Comparison of ENCODE assay signal across 1 cellular context in the genomic region with DNA sequence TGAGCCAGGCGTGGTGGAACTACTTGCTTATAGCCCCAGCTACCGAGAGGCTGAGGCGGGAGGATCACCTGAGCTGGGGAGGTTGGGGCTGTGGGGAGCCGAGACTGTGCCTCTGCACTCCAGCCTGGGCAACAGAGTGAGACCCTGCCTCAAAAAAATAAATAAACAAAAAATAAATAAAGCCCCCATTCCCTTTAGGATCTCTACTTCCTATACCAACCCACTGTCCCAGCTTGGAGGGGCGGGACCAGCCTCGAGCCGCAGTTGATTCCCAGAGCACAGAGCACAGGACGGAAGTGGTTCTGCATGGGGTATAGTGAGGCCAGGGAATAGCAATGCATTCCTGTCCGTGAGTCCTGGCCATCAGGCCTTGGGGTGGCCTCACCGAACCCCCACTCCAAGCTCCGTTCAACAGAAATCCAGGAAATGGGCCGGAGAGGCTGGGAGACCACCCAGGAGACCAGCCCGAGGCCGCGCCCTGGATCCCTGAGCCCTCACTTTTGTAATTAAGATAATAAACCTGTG.
TF ChIP-seq lines count a peak whose summit lies in the region.

No MANE protein-coding gene starts in this region.

TF ChIP-seq in H1, 55 proteins besides CTCF, POLR2A, EP300 and RAD21:
- TF ChIP-seq KDM5A (IDR thresholded peaks at IDR 0.05; ENCODE audit: low read length) = no peak
- TF ChIP-seq, protein P1, sequence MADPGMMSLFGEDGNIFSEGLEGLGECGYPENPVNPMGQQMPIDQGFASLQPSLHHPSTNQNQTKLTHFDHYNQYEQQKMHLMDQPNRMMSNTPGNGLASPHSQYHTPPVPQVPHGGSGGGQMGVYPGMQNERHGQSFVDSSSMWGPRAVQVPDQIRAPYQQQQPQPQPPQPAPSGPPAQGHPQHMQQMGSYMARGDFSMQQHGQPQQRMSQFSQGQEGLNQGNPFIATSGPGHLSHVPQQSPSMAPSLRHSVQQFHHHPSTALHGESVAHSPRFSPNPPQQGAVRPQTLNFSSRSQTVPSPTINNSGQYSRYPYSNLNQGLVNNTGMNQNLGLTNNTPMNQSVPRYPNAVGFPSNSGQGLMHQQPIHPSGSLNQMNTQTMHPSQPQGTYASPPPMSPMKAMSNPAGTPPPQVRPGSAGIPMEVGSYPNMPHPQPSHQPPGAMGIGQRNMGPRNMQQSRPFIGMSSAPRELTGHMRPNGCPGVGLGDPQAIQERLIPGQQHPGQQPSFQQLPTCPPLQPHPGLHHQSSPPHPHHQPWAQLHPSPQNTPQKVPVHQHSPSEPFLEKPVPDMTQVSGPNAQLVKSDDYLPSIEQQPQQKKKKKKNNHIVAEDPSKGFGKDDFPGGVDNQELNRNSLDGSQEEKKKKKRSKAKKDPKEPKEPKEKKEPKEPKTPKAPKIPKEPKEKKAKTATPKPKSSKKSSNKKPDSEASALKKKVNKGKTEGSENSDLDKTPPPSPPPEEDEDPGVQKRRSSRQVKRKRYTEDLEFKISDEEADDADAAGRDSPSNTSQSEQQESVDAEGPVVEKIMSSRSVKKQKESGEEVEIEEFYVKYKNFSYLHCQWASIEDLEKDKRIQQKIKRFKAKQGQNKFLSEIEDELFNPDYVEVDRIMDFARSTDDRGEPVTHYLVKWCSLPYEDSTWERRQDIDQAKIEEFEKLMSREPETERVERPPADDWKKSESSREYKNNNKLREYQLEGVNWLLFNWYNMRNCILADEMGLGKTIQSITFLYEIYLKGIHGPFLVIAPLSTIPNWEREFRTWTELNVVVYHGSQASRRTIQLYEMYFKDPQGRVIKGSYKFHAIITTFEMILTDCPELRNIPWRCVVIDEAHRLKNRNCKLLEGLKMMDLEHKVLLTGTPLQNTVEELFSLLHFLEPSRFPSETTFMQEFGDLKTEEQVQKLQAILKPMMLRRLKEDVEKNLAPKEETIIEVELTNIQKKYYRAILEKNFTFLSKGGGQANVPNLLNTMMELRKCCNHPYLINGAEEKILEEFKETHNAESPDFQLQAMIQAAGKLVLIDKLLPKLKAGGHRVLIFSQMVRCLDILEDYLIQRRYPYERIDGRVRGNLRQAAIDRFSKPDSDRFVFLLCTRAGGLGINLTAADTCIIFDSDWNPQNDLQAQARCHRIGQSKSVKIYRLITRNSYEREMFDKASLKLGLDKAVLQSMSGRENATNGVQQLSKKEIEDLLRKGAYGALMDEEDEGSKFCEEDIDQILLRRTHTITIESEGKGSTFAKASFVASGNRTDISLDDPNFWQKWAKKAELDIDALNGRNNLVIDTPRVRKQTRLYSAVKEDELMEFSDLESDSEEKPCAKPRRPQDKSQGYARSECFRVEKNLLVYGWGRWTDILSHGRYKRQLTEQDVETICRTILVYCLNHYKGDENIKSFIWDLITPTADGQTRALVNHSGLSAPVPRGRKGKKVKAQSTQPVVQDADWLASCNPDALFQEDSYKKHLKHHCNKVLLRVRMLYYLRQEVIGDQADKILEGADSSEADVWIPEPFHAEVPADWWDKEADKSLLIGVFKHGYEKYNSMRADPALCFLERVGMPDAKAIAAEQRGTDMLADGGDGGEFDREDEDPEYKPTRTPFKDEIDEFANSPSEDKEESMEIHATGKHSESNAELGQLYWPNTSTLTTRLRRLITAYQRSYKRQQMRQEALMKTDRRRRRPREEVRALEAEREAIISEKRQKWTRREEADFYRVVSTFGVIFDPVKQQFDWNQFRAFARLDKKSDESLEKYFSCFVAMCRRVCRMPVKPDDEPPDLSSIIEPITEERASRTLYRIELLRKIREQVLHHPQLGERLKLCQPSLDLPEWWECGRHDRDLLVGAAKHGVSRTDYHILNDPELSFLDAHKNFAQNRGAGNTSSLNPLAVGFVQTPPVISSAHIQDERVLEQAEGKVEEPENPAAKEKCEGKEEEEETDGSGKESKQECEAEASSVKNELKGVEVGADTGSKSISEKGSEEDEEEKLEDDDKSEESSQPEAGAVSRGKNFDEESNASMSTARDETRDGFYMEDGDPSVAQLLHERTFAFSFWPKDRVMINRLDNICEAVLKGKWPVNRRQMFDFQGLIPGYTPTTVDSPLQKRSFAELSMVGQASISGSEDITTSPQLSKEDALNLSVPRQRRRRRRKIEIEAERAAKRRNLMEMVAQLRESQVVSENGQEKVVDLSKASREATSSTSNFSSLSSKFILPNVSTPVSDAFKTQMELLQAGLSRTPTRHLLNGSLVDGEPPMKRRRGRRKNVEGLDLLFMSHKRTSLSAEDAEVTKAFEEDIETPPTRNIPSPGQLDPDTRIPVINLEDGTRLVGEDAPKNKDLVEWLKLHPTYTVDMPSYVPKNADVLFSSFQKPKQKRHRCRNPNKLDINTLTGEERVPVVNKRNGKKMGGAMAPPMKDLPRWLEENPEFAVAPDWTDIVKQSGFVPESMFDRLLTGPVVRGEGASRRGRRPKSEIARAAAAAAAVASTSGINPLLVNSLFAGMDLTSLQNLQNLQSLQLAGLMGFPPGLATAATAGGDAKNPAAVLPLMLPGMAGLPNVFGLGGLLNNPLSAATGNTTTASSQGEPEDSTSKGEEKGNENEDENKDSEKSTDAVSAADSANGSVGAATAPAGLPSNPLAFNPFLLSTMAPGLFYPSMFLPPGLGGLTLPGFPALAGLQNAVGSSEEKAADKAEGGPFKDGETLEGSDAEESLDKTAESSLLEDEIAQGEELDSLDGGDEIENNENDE (IDR thresholded peaks at IDR 0.05; ENCODE audit: insufficient replicate concordance, low read length) = no peak
- no peak for TF ChIP-seq POLR2AphosphoS5 (IDR thresholded peaks at IDR 0.05; ENCODE audit: low read depth, low read length)
- no peak for TF ChIP-seq HDAC2 (IDR thresholded peaks at IDR 0.05; ENCODE audit: borderline replicate concordance in 1 of 2, low read depth in 2 of 2, low read length in 2 of 2)
- no peak for TF ChIP-seq GABPA (IDR thresholded peaks at IDR 0.05; ENCODE audit: borderline replicate concordance, insufficient read depth, low read length)
- TF ChIP-seq POU5F1 (IDR thresholded peaks at IDR 0.05; ENCODE audit: low read depth, low read length) = no peak
- no peak for TF ChIP-seq BRCA1 (IDR thresholded peaks at IDR 0.05; ENCODE audit: low read depth, low read length)
- no peak for TF ChIP-seq KDM1A (IDR thresholded peaks at IDR 0.05; ENCODE audit: borderline replicate concordance, low read length)
- no peak for TF ChIP-seq KDM4A (IDR thresholded peaks at IDR 0.05; ENCODE audit: low read depth, low read length, severe bottlenecking)
- no peak for TF ChIP-seq CBX5 (IDR thresholded peaks at IDR 0.05; ENCODE audit: low read depth, low read length)
- TF ChIP-seq PHF8 (conservative IDR thresholded peaks at IDR 0.05; ENCODE audit: low read depth, low read length) = no peak
- no peak for TF ChIP-seq CEBPB (IDR thresholded peaks at IDR 0.05; ENCODE audit: low read depth, low read length)
- TF ChIP-seq TBP (IDR thresholded peaks at IDR 0.05; ENCODE audit: low read depth, low read length) = no peak
- no peak for TF ChIP-seq NANOG (IDR thresholded peaks at IDR 0.05; ENCODE audit: insufficient read depth, low read depth, low read length, poor library complexity, severe bottlenecking)
